In the genomic region with DNA sequence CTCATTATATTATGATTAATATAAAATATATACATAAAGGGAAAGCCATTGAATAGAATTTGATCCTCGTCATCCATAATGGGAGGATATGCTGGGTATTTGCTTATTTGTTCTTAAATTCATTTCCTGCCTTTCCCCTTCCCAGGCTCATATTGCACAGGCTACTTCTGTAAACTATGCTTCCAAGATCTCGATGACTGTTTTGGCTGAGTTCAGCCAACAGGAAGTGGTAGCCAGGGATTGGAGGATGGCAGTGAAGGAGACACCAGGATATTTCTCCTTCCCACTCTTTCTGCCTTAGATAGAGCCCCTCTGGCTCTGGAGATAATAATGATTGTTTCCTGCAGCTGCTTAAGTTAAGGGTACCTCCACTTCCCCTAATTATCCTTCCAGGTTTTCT, we compare ENCODE assay signal across 17 cellular contexts. TPM values are rescaled to one million over a fixed set of nuclear protein-coding genes. Genes with fewer than 3 reads are reported as not detected.
DNase-seq lines count a peak whose midpoint lies in the region; ATAC-seq and TF ChIP-seq lines count a peak whose summit lies in the region.
"Had no signal": no experiment of that assay in that cellular context is flagged by ENCODE, and none has a peak within 500 bp of the region (broad histone marks: within the 10 kb centered on the region; RNA-seq: fewer than 3 reads in every experiment).

No MANE protein-coding gene starts in this region.

- no peaks in the 10 kb centered on the region for H3K4me1 ChIP-seq in gastrocnemius medialis
- H3K4me1 ChIP-seq: HAP-1, right lobe of liver had no signal

- TF ChIP-seq CTCF in AG10803 (conservative IDR thresholded peaks at IDR 0.05; ENCODE audit: low read length) (no peak), brain microvascular endothelial cell (IDR thresholded peaks at IDR 0.05; ENCODE audit: low read depth, low read length, missing control alignments) (no peak), gastrocnemius medialis (IDR thresholded peaks at IDR 0.05 in 4 of 5, conservative IDR thresholded peaks at IDR 0.05 in 1 of 5) (no peak)

- no peak for TF ChIP-seq POLR2A in GM18505 (IDR thresholded peaks at IDR 0.05; ENCODE audit: borderline replicate concordance, extremely low read depth, insufficient read depth, insufficient read length)
- TF ChIP-seq POLR2A in gastrocnemius medialis (IDR thresholded peaks at IDR 0.05), result no peak

- peak; percentile 36 for DNase-seq in AG10803 (ENCODE audit: low read depth)
- peak; percentile 41 for DNase-seq in LHCN-M2 (ENCODE audit: low read depth)
- DNase-seq in brain microvascular endothelial cell, result peak; percentile 31
- DNase-seq in hepatic stellate cell (ENCODE audit: low spot score), result peak; percentile 57
- DNase-seq in middle frontal gyrus (ENCODE audit: extremely low spot score, low spot score), result no peak
- DNase-seq in SK-N-DZ (ENCODE audit: low spot score), result no peak
- no peak for DNase-seq in gastrocnemius medialis
- DNase-seq: activated CD4-positive, alpha-beta T cell treated with anti-CD3 and anti-CD28 coated beads for 1 hour; C1 segment of cervical spinal cord; dorsolateral prefrontal cortex; heart left ventricle; left colon; naive thymus-derived CD4-positive, alpha-beta T cell; right lobe of liver; stimulated activated naive CD4-positive, alpha-beta T cell treated with Interleukin-2 at 50 U/mL for 16 hours had no signal

- H3K36me3 ChIP-seq in brain microvascular endothelial cell (replicated peaks) (no peaks in the 10 kb centered on the region), gastrocnemius medialis (no peaks in the 10 kb centered on the region)
- H3K36me3 ChIP-seq: HAP-1, heart left ventricle, right lobe of liver had no signal

- ATAC-seq in GM18505 (IDR thresholded peaks at IDR 0.05; ENCODE audit: unreplicated experiment) (no peak), gastrocnemius medialis (no peak)
- ATAC-seq: left colon; naive thymus-derived CD4-positive, alpha-beta T cell; right lobe of liver had no signal

- intact Hi-C loops in gastrocnemius medialis (cut with DNase I; ENCODE audit: low total_unique reads), result no loop called here

- no peak overlapping the region for H3K27ac ChIP-seq in brain microvascular endothelial cell
- no peak overlapping the region for H3K27ac ChIP-seq in gastrocnemius medialis
- H3K27ac ChIP-seq: heart left ventricle, right lobe of liver had no signal

- H3K4me3 ChIP-seq in AG10803 (ENCODE audit: low read length), result no peak overlapping the region
- no peak overlapping the region for H3K4me3 ChIP-seq in brain microvascular endothelial cell (ENCODE audit: low read depth, low read length)
- no peak overlapping the region for H3K4me3 ChIP-seq in gastrocnemius medialis
- H3K4me3 ChIP-seq: dorsolateral prefrontal cortex, HAP-1, heart left ventricle, right lobe of liver had no signal

- H3K9me3 ChIP-seq in gastrocnemius medialis, result no peaks in the 10 kb centered on the region
- H3K9me3 ChIP-seq: HAP-1, right lobe of liver had no signal

- H3K27me3 ChIP-seq in brain microvascular endothelial cell (replicated peaks) (no peaks in the 10 kb centered on the region), gastrocnemius medialis (no peaks in the 10 kb centered on the region)
- H3K27me3 ChIP-seq: dorsolateral prefrontal cortex, heart left ventricle, right lobe of liver had no signal

- in situ Hi-C loops in brain microvascular endothelial cell (cut with HindIII; ENCODE audit: low pct_ligation_motif_present, low sequenced_read_pairs), result no loop called here
- in situ Hi-C loops in gastrocnemius medialis (cut with MboI; ENCODE audit: low sequenced_read_pairs in 4 of 4), result no loop called here

RNA-seq across cellular contexts. Expression of gene DYNC1LI1, which starts 44.3 kb away (rescaled TPM):
- 42.6 and 50.1 TPM in 2 replicates for total RNA-seq in LHCN-M2 (2014; rRNA removed)
- 23.7 TPM for polyA plus RNA-seq in LHCN-M2 (2012)
- polyA plus RNA-seq in SK-N-DZ (2014; cell fraction: cytosol; rRNA removed), result 77.1 and 81.4 TPM in 2 replicates
- 41.3 and 64.1 TPM in 2 replicates for polyA plus RNA-seq in SK-N-DZ (2014; cell fraction: nucleus; rRNA removed)
- 10 to 100 TPM; 44.2 to 51.0 (median 47.9) TPM for total RNA-seq in gastrocnemius medialis

Comparison
In these comparisons a context has a peak if more than half of its experiments do, and no peak if none do; other contexts are left out.
1. DNase-seq: peak in AG10803 (single experiment), LHCN-M2 (single experiment), brain microvascular endothelial cell (single experiment) and hepatic stellate cell (single experiment); none in middle frontal gyrus (single experiment), SK-N-DZ (single experiment) and gastrocnemius medialis (0 of 2).